In genomic region chr5:119074419-119074818, GRCh38 we compare ENCODE assay signal across 9 cellular contexts. TPM values are rescaled to one million over a fixed set of nuclear protein-coding genes. Genes with fewer than 3 reads are reported as not detected.
DNase-seq lines count a peak whose midpoint lies in the region; ATAC-seq and TF ChIP-seq lines count a peak whose summit lies in the region.
"Had no signal": no experiment of that assay in that cellular context is flagged by ENCODE, and none has a peak within 500 bp of the region (broad histone marks: within the 10 kb centered on the region; RNA-seq: fewer than 3 reads in every experiment).

No MANE protein-coding gene starts in this region.

- no peaks in the 10 kb centered on the region for H3K27me3 ChIP-seq in H7 (ENCODE audit: control insufficient read depth, insufficient read depth, low read length)

- H3K9me3 Mint-ChIP-seq in activated T-helper 17 cell treated with anti-CD3 and anti-CD28 coated beads, Interleukin-2, amount 50 U/mL, for 72 hours = no peaks in the 10 kb centered on the region
- H3K9me3 Mint-ChIP-seq: nephron progenitor cell had no signal

- intact Hi-C loops in Right ventricle myocardium superior (cut with DNase I) = loop anchor here (10.0 kb wide), 1 partner anchor 190 kb away; no protein-coding TSS in a partner anchor

- H3K4me3 Mint-ChIP-seq in activated T-helper 17 cell treated with anti-CD3 and anti-CD28 coated beads, Interleukin-2, amount 50 U/mL, for 72 hours = peak overlapping the region; percentile 94

- CTCF ChIA-PET in GM10248 (lab: Yijun Ruan, JAX) = interaction anchor here (0.7 kb wide), 1 partner anchor 17 kb away, joined by 3 read pairs; no protein-coding TSS in a partner anchor

- peaks cover 19% of the 10 kb centered on the region for H3K36me3 Mint-ChIP-seq in activated T-helper 17 cell treated with anti-CD3 and anti-CD28 coated beads, Interleukin-2, amount 50 U/mL, for 72 hours (ENCODE audit: low read depth)

- no peaks in the 10 kb centered on the region for H3K27me3 Mint-ChIP-seq in activated T-helper 17 cell treated with anti-CD3 and anti-CD28 coated beads, Interleukin-2, amount 50 U/mL, for 72 hours

- no peak overlapping the region for H3K4me3 ChIP-seq in H7 (ENCODE audit: insufficient read depth, low read depth, low read length)

- H3K36me3 ChIP-seq in H7 (replicated peaks; ENCODE audit: control insufficient read depth, insufficient read depth, low read length) = no peaks in the 10 kb centered on the region

- DNase-seq in GM10248 (ENCODE audit: extremely low spot score) (peak; percentile 19), GM20000 (ENCODE audit: low spot score) (peak; percentile 25), anterior cingulate cortex (lab: John Stamatoyannopoulos, UW) (no peak), Right ventricle myocardium superior (no peak), H7 (no peak), NCI-H187 (lab: John Stamatoyannopoulos, UW) (no peak)
- DNase-seq: nephron progenitor cell had no signal

- ATAC-seq in HG03378 (IDR thresholded peaks at IDR 0.05; ENCODE audit: unreplicated experiment) = peak; percentile 38
- ATAC-seq in activated T-helper 17 cell treated with anti-CD3 and anti-CD28 coated beads, Interleukin-2, amount 50 U/mL, for 72 hours (replicated peaks) = no peak
- no peak for ATAC-seq in Right ventricle myocardium superior (ENCODE audit: poor library complexity)

- H3K4me1 Mint-ChIP-seq in activated T-helper 17 cell treated with anti-CD3 and anti-CD28 coated beads, Interleukin-2, amount 50 U/mL, for 72 hours = peaks cover 30% of the 10 kb centered on the region

- H3K27ac Mint-ChIP-seq in activated T-helper 17 cell treated with anti-CD3 and anti-CD28 coated beads, Interleukin-2, amount 50 U/mL, for 72 hours = peak overlapping the region; percentile 6
- H3K27ac Mint-ChIP-seq: nephron progenitor cell had no signal

- TF ChIP-seq CTCF in GM10248 (IDR thresholded peaks at IDR 0.05; ENCODE audit: control extremely low read depth, extremely low read depth, low read depth, missing control alignments) = no peak
- TF ChIP-seq CTCF in GM20000 (IDR thresholded peaks at IDR 0.05; ENCODE audit: extremely low read depth, missing control alignments) = no peak

- POLR2A ChIA-PET in GM10248 (lab: Yijun Ruan, JAX) = no interaction called here

RNA-seq across cellular contexts. Expression of gene DMXL1, which starts 3.5 kb away (rescaled TPM):
- 10 to 100 TPM; 21.2 to 36.0 TPM for total RNA-seq in activated T-helper 17 cell treated with anti-CD3 and anti-CD28 coated beads, Interleukin-2, amount 50 U/mL, for 72 hours
- total RNA-seq in Right ventricle myocardium superior = 23.3 TPM
- 20.8 and 40.7 TPM in 2 replicates for total RNA-seq in H7 (2014; rRNA removed; shearing (Covaris generic))

Comparison
In these comparisons a context has a peak if more than half of its experiments do, and no peak if none do; other contexts are left out.
1. DNase-seq: peak in GM10248 (single experiment) and GM20000 (single experiment); none in anterior cingulate cortex (0 of 58), Right ventricle myocardium superior (single experiment), H7 (single experiment) and NCI-H187 (0 of 2).